ENCODE assay signal across 8 cellular contexts in the genomic region with DNA sequence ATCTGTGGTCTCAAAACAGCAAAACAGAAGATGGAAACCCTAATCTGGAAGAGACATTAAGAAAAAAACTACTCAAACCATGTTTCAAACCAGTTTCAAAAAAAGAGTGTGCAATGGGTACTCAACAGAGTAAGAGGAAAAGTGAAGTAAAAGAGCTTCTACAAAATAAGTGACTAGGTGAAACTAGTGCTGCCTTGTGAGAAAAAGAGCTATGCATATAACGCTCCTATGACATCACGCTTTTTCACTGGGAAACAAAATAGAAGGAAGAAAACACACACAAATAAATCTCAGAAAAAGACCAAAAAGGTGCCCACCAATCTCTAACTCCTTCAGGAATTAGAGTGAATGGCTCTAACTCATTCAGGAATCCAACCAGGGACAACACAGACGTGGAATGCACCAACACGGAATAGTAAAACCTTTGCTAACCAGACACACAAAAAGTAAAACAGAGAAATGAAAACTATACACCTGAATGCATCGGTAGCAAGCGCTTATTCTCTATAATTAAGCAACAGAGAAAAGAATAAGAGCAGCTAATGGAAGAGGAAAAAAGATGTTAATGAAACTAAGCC.
DNase-seq lines count a peak whose midpoint lies in the region; ATAC-seq and TF ChIP-seq lines count a peak whose summit lies in the region.

No MANE protein-coding gene starts in this region.

- DNase-seq in stimulated activated naive CD8-positive, alpha-beta T cell treated with anti-CD3 and anti-CD28 coated beads, Interleukin-15, Interleukin-2, amounts not matched to agents 100 U/mL and 50 U/mL, for 24 hours = no peak
- DNase-seq in RWPE2 (ENCODE audit: low spot score) (no peak), fibroblast of mammary gland (ENCODE audit: low read depth) (peak; percentile 30), skeletal muscle cell (ENCODE audit: low read depth) (no peak), HuH-7 (ENCODE audit: low spot score) (no peak)

- H3K9me3 Mint-ChIP-seq in stimulated activated naive CD8-positive, alpha-beta T cell treated with anti-CD3 and anti-CD28 coated beads, Interleukin-15, Interleukin-2, amounts not matched to agents 100 ng/mL and 50 ng/mL, for 24 hours = no peaks in the 10 kb centered on the region

- no peaks in the 10 kb centered on the region for H3K36me3 Mint-ChIP-seq in stimulated activated naive CD8-positive, alpha-beta T cell treated with anti-CD3 and anti-CD28 coated beads, Interleukin-15, Interleukin-2, amounts not matched to agents 100 ng/mL and 50 ng/mL, for 24 hours (ENCODE audit: low read depth)

- ATAC-seq in stimulated activated naive CD8-positive, alpha-beta T cell treated with anti-CD3 and anti-CD28 coated beads, Interleukin-15, Interleukin-2, amounts not matched to agents 100 U/mL and 50 U/mL, for 24 hours = no peak
- no peak for ATAC-seq in RWPE2 (ENCODE audit: low read depth)
- no peak for ATAC-seq in HG02571 (IDR thresholded peaks at IDR 0.05; ENCODE audit: unreplicated experiment)
- no peak for ATAC-seq in HG03159 (IDR thresholded peaks at IDR 0.05; ENCODE audit: unreplicated experiment)

- peaks cover 61% of the 10 kb centered on the region for H3K4me1 Mint-ChIP-seq in stimulated activated naive CD8-positive, alpha-beta T cell treated with anti-CD3 and anti-CD28 coated beads, Interleukin-15, Interleukin-2, amounts not matched to agents 100 ng/mL and 50 ng/mL, for 24 hours (ENCODE audit: low read depth)

- H3K27me3 ChIP-seq in RWPE2 (ENCODE audit: insufficient read depth, poor library complexity, severe bottlenecking) = no peaks in the 10 kb centered on the region

- TF ChIP-seq CTCF in RWPE2 (IDR thresholded peaks at IDR 0.05; ENCODE audit: poor library complexity, severe bottlenecking) = no peak
- no peak for TF ChIP-seq CTCF in fibroblast of mammary gland (conservative IDR thresholded peaks at IDR 0.05; ENCODE audit: control insufficient read depth, insufficient read depth, low read depth, low read length)

- no peaks in the 10 kb centered on the region for H3K27me3 Mint-ChIP-seq in stimulated activated naive CD8-positive, alpha-beta T cell treated with anti-CD3 and anti-CD28 coated beads, Interleukin-15, Interleukin-2, amounts not matched to agents 100 ng/mL and 50 ng/mL, for 24 hours

- H3K36me3 ChIP-seq in RWPE2 (ENCODE audit: low read depth) = no peaks in the 10 kb centered on the region

- H3K9me3 ChIP-seq in RWPE2 (ENCODE audit: severe bottlenecking) = no peaks in the 10 kb centered on the region

- peaks cover 18% of the 10 kb centered on the region for H3K4me1 ChIP-seq in RWPE2 (ENCODE audit: insufficient read depth, poor library complexity, severe bottlenecking)

- H3K4me3 Mint-ChIP-seq in stimulated activated naive CD8-positive, alpha-beta T cell treated with anti-CD3 and anti-CD28 coated beads, Interleukin-15, Interleukin-2, amounts not matched to agents 100 ng/mL and 50 ng/mL, for 24 hours = peak overlapping the region; percentile 97

- peak overlapping the region; percentile 86 for H3K27ac ChIP-seq in RWPE2 (ENCODE audit: poor library complexity, severe bottlenecking)

- H3K27ac Mint-ChIP-seq in stimulated activated naive CD8-positive, alpha-beta T cell treated with anti-CD3 and anti-CD28 coated beads, Interleukin-15, Interleukin-2, amounts not matched to agents 100 ng/mL and 50 ng/mL, for 24 hours = peak overlapping the region; percentile 96

- H3K4me3 ChIP-seq in RWPE2 (ENCODE audit: severe bottlenecking) = peak overlapping the region; percentile 85
- peak overlapping the region; percentile 93 for H3K4me3 ChIP-seq in fibroblast of mammary gland (ENCODE audit: control insufficient read depth, low read depth, low read length)
- H3K4me3 ChIP-seq in skeletal muscle cell (ENCODE audit: low read depth, low read length) = peak overlapping the region; percentile 91
